ENCODE assay signal across 37 cellular contexts in the genomic region with DNA sequence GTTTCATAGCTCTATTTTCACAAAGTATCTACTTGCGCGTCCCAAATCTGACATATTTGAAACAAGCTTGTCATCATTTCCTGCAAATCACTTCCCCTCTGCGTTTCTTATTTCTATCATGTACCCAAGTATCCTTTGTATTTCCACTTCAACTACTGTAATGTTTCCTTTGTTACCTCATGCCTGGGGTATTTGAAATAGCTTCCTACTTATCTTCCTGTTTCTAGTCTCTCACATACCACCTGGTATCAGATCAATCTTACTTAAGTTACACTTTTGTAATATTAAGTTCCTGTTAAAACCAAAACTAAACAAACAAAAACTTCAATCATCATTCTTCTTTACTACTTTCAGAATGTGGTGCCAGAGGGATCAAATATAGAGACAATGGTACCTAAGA.
DNase-seq lines count a peak whose midpoint lies in the region; ATAC-seq and TF ChIP-seq lines count a peak whose summit lies in the region.
"Had no signal": no experiment of that assay in that cellular context is flagged by ENCODE, and none has a peak within 500 bp of the region (broad histone marks: within the 10 kb centered on the region; RNA-seq: fewer than 3 reads in every experiment).

No MANE protein-coding gene starts in this region.

- ATAC-seq in GM19455 (IDR thresholded peaks at IDR 0.05; ENCODE audit: unreplicated experiment), result no peak
- ATAC-seq in HG03342 (IDR thresholded peaks at IDR 0.05; ENCODE audit: unreplicated experiment), result no peak
- ATAC-seq: A549; activated CD4-positive, alpha-beta T cell treated with anti-CD3 and anti-CD28 coated beads for 36 hours; activated naive CD4-positive, alpha-beta T cell treated with anti-CD3 and anti-CD28 coated beads, Interleukin-2, amount 50 U/mL, for 72 hours; effector memory CD8-positive, alpha-beta T cell; K562; stimulated activated naive CD8-positive, alpha-beta T cell treated with anti-CD3 and anti-CD28 coated beads, Interleukin-15, amount 100 ng/mL, for 72 hours had no signal

- peaks cover 3% of the 10 kb centered on the region for H3K9me3 Mint-ChIP-seq in Calu3 (ENCODE audit: low read depth, unreplicated experiment)
- H3K9me3 Mint-ChIP-seq in endodermal cell, result no peaks in the 10 kb centered on the region
- H3K9me3 Mint-ChIP-seq: activated T-helper 2 cell treated with anti-CD3 and anti-CD28 coated beads, Interferon-gamma antibody, Interleukin-2, Interleukin-4, amounts not matched to agents 10 μg/mL and 5 μg/mL and 100 μg/mL, durations not matched to agents 14 hours and 24 hours and 36 hours; HFFc6; neural progenitor cell had no signal

- H3K4me3 Mint-ChIP-seq in Calu3 (ENCODE audit: low read depth, unreplicated experiment), result no peak overlapping the region
- H3K4me3 Mint-ChIP-seq in endodermal cell, result no peak overlapping the region
- H3K4me3 Mint-ChIP-seq: activated CD4-positive, alpha-beta T cell treated with anti-CD3 and anti-CD28 coated beads for 36 hours; CD4-positive, alpha-beta memory T cell; effector memory CD8-positive, alpha-beta T cell; HFFc6; neural progenitor cell; stimulated activated naive CD8-positive, alpha-beta T cell treated with anti-CD3 and anti-CD28 coated beads, Interleukin-15, amount 100 ng/mL, for 72 hours had no signal

- H3K4me3 ChIP-seq in endodermal cell (ENCODE audit: low read length), result peak overlapping the region; percentile 14
- H3K4me3 ChIP-seq: A549, coronary artery, esophagus muscularis mucosa, K562, neural progenitor cell, PC-9, right atrium auricular region, thoracic aorta had no signal

- peaks cover 16% of the 10 kb centered on the region for H3K4me1 Mint-ChIP-seq in Calu3 (ENCODE audit: low read depth, unreplicated experiment)
- H3K4me1 Mint-ChIP-seq in endodermal cell, result peaks cover 8% of the 10 kb centered on the region
- H3K4me1 Mint-ChIP-seq: CD4-positive, alpha-beta memory T cell; neural progenitor cell had no signal

- H3K27ac Mint-ChIP-seq in Calu3 (ENCODE audit: unreplicated experiment) (peak overlapping the region; percentile 72), endodermal cell (no peak overlapping the region)
- H3K27ac Mint-ChIP-seq: activated CD4-positive, alpha-beta T cell treated with anti-CD3 and anti-CD28 coated beads for 36 hours; activated naive CD4-positive, alpha-beta T cell treated with anti-CD3 and anti-CD28 coated beads, Interleukin-2, amount 50 U/mL, for 72 hours; activated T-helper 2 cell treated with anti-CD3 and anti-CD28 coated beads, Interferon-gamma antibody, Interleukin-2, Interleukin-4, amounts not matched to agents 10 μg/mL and 5 μg/mL and 100 μg/mL, durations not matched to agents 14 hours and 24 hours and 36 hours; CD4-positive, alpha-beta memory T cell; effector memory CD8-positive, alpha-beta T cell; HFFc6; neural progenitor cell had no signal

- no peaks in the 10 kb centered on the region for H3K36me3 ChIP-seq in endodermal cell (ENCODE audit: control insufficient read depth, insufficient read depth, low read length)
- H3K36me3 ChIP-seq: esophagus muscularis mucosa, neural progenitor cell, right atrium auricular region, thoracic aorta had no signal

- 90 to 93% methylated on average over 3 of the region's 3 CpGs for WGBS in endodermal cell (ENCODE audit: insufficient coverage in 1 of 2, insufficient read length in 1 of 2), 2 experiments

- TF ChIP-seq CTCF in Calu3 (IDR thresholded peaks at IDR 0.05; ENCODE audit: unreplicated experiment) (no peak), endodermal cell (conservative IDR thresholded peaks at IDR 0.05) (no peak)

- H3K27me3 ChIP-seq in endodermal cell (ENCODE audit: control insufficient read depth, insufficient read depth, low read length, poor library complexity, severe bottlenecking), result no peaks in the 10 kb centered on the region
- H3K27me3 ChIP-seq: esophagus muscularis mucosa, neural progenitor cell, right atrium auricular region had no signal

- intact Hi-C loops in Calu3 (cut with micrococcal nuclease; ENCODE audit: unreplicated experiment), result no loop called here

- no TSS peak for BruUV-seq in Calu3 (replicated peaks; lab: Mats Ljungman, UMichigan)

- DNase-seq in Calu3, result no peak
- DNase-seq in NCI-H226, result peak; percentile 1
- no peak for DNase-seq in endodermal cell
- peak; percentile 3 to 92 for DNase-seq in lung microvascular endothelial cell (ENCODE audit: low read depth in 2 of 2)
- no peak for DNase-seq in NCI-H2107 (lab: John Stamatoyannopoulos, UW)
- DNase-seq in NCI-H187 (lab: John Stamatoyannopoulos, UW), result no peak
- DNase-seq: activated CD4-positive, alpha-beta T cell treated with anti-CD3 and anti-CD28 coated beads for 36 hours; activated T-cell treated with anti-CD3 and anti-CD28 coated beads for 4 hours; AML-193; anterior cingulate cortex; CD4-positive, alpha-beta memory T cell; effector memory CD8-positive, alpha-beta T cell; EL; foreskin melanocyte; HFFc6; kidney glomerular epithelial cell; mesenchymal stem cell; NCI-H1105 treated with DMSO at 0.1 percent for 48 hours; NCI-H2029; NCI-H526; NK-92 treated with Interleukin-12 subunit alpha and Interleukin-12 subunit beta, amount 100 ng/mL, for 24 hours; stimulated activated CD4-positive, alpha-beta T cell treated with anti-CD3 and anti-CD28 coated beads, Interleukin-1b, Interleukin-23, amount 100 ng/mL, for 48 hours; stimulated activated naive CD8-positive, alpha-beta T cell treated with anti-CD3 and anti-CD28 coated beads, Interleukin-15, amount 100 ng/mL, for 72 hours had no signal

- H3K27ac ChIP-seq in endodermal cell (ENCODE audit: low read depth, low read length), result no peak overlapping the region
- H3K27ac ChIP-seq: A549, coronary artery, esophagus muscularis mucosa, neural progenitor cell, parathyroid adenoma, PC-9, right atrium auricular region, thoracic aorta, VCaP had no signal

- H3K27me3 Mint-ChIP-seq in Calu3 (ENCODE audit: unreplicated experiment) (no peaks in the 10 kb centered on the region), endodermal cell (ENCODE audit: insufficient read depth) (no peaks in the 10 kb centered on the region)

- no peak overlapping the region for H3K9ac ChIP-seq in endodermal cell (ENCODE audit: extremely low read depth, low read length, poor library complexity, severe bottlenecking)
- H3K9ac ChIP-seq: neural progenitor cell, parathyroid adenoma had no signal

- CTCF ChIA-PET in Calu3 (lab: Charles Lee), result interaction anchor here (0.5 kb wide), 1 partner anchor 604 kb away, joined by 7 read pairs; no protein-coding TSS in a partner anchor

- peaks cover 3% of the 10 kb centered on the region for H3K4me1 ChIP-seq in endodermal cell (ENCODE audit: control insufficient read depth, insufficient read depth, low read length)
- H3K4me1 ChIP-seq: A549, esophagus muscularis mucosa, neural progenitor cell, parathyroid adenoma, right atrium auricular region had no signal

- H3K36me3 Mint-ChIP-seq in Calu3 (ENCODE audit: insufficient read depth, unreplicated experiment) (no peaks in the 10 kb centered on the region), endodermal cell (ENCODE audit: low read depth) (no peaks in the 10 kb centered on the region)
- H3K36me3 Mint-ChIP-seq: CD4-positive, alpha-beta memory T cell; neural progenitor cell had no signal

- H3K9me3 ChIP-seq in endodermal cell (ENCODE audit: control insufficient read depth, low read length), result peaks cover 16% of the 10 kb centered on the region
- H3K9me3 ChIP-seq: A549, esophagus muscularis mucosa, right atrium auricular region, thoracic aorta had no signal

Comparison
In these comparisons a context has a peak if more than half of its experiments do, and no peak if none do; other contexts are left out.
1. DNase-seq: peak in NCI-H226 (single experiment) and lung microvascular endothelial cell (2 of 2); none in Calu3 (single experiment), endodermal cell (single experiment), NCI-H2107 (single experiment) and NCI-H187 (0 of 2).